ENCODE assay signal across 22 cellular contexts in genomic region chr10:116162851-116163250, GRCh38.
"Had no signal": no experiment of that assay in that cellular context is flagged by ENCODE, and none has a peak within 500 bp of the region (broad histone marks: within the 10 kb centered on the region; RNA-seq: fewer than 3 reads in every experiment).

No MANE protein-coding gene starts in this region.

- H3K4me1 ChIP-seq: colonic mucosa, esophagus squamous epithelium, gastrocnemius medialis, heart left ventricle, left lung, lower lobe of right lung had no signal

- H3K9me3 ChIP-seq: colonic mucosa, esophagus squamous epithelium, gastrocnemius medialis, heart left ventricle, lower lobe of right lung, mucosa of descending colon had no signal

- ATAC-seq: effector memory CD8-positive, alpha-beta T cell; esophagus mucosa; gastrocnemius medialis; heart left ventricle; left cardiac atrium; left lung; left ventricle myocardium superior; mucosa of descending colon had no signal

- H3K4me3 ChIP-seq: colonic mucosa, esophagus squamous epithelium, gastrocnemius medialis, heart left ventricle, hepatocyte, left lung, lower lobe of right lung, mucosa of descending colon had no signal

- H3K27me3 ChIP-seq: colonic mucosa, esophagus squamous epithelium, gastrocnemius medialis, heart left ventricle, hepatocyte, left lung had no signal

- H3K36me3 ChIP-seq: colonic mucosa, esophagus squamous epithelium, gastrocnemius medialis, heart left ventricle, left lung, lower lobe of right lung had no signal

- DNase-seq: colonic mucosa; cortex of kidney; effector CD8-positive, alpha-beta T cell; effector memory CD8-positive, alpha-beta T cell; erythroblast; esophagus squamous epithelium; foreskin fibroblast; foreskin melanocyte; gastrocnemius medialis; heart left ventricle; immature natural killer cell; left cardiac atrium; left lung; left ventricle myocardium superior; lower lobe of right lung; mesenchymal stem cell; mucosa of descending colon had no signal

- H3K27ac ChIP-seq: colonic mucosa, epithelial cell of prostate, esophagus squamous epithelium, gastrocnemius medialis, heart left ventricle, hepatocyte, left lung, lower lobe of right lung had no signal

- FAIRE-seq: endometrium, keratinocyte had no signal
